1 cellular context compared by ENCODE assay signal in genomic region chr9:69758981-69759477, GRCh38.
TF ChIP-seq lines count a peak whose summit lies in the region.

No MANE protein-coding gene starts in this region.

TF ChIP-seq in K562, 482 proteins besides CTCF, POLR2A, EP300 and RAD21 (continued from another document):
- TF ChIP-seq ETS1 (conservative IDR thresholded peaks at IDR 0.05; ENCODE audit: control insufficient read depth, low read depth, low read length), result no peak
- TF ChIP-seq CREBBP (IDR thresholded peaks at IDR 0.05; ENCODE audit: low read depth, low read length), result no peak
- TF ChIP-seq PML (IDR thresholded peaks at IDR 0.05; ENCODE audit: low read length), result 0 out of 2 replicates have a peak, but pooled peaks have one; percentile 3
- no peak for TF ChIP-seq TRIM25 (IDR thresholded peaks at IDR 0.05; ENCODE audit: borderline replicate concordance)
- no peak for TF ChIP-seq SIX5 (IDR thresholded peaks at IDR 0.05; ENCODE audit: borderline replicate concordance in 1 of 2, insufficient read depth in 1 of 2, low read depth in 1 of 2, low read length in 2 of 2)
- no peak for TF ChIP-seq SRSF7 (optimal IDR thresholded peaks at IDR 0.05; ENCODE audit: low read depth, low read length)
